1 cellular context compared by ENCODE assay signal in genomic region chr17:42141382-42141781, GRCh38.
TF ChIP-seq lines count a peak whose summit lies in the region.

No MANE protein-coding gene starts in this region.

TF ChIP-seq in HepG2, 621 proteins besides CTCF, POLR2A, EP300 and RAD21:
- TF ChIP-seq KAT7 (CRISPR knock-in tag; IDR thresholded peaks at IDR 0.05; ENCODE audit: borderline replicate concordance), result no peak
- no peak for TF ChIP-seq ZNF441 (CRISPR knock-in tag; IDR thresholded peaks at IDR 0.05; ENCODE audit: borderline replicate concordance)
- TF ChIP-seq ZNF564 (CRISPR knock-in tag; IDR thresholded peaks at IDR 0.05), result no peak
- no peak for TF ChIP-seq RBAK (CRISPR knock-in tag; IDR thresholded peaks at IDR 0.05)
- TF ChIP-seq, protein P1, sequence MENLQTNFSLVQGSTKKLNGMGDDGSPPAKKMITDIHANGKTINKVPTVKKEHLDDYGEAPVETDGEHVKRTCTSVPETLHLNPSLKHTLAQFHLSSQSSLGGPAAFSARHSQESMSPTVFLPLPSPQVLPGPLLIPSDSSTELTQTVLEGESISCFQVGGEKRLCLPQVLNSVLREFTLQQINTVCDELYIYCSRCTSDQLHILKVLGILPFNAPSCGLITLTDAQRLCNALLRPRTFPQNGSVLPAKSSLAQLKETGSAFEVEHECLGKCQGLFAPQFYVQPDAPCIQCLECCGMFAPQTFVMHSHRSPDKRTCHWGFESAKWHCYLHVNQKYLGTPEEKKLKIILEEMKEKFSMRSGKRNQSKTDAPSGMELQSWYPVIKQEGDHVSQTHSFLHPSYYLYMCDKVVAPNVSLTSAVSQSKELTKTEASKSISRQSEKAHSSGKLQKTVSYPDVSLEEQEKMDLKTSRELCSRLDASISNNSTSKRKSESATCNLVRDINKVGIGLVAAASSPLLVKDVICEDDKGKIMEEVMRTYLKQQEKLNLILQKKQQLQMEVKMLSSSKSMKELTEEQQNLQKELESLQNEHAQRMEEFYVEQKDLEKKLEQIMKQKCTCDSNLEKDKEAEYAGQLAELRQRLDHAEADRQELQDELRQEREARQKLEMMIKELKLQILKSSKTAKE (CRISPR knock-in tag; IDR thresholded peaks at IDR 0.05; ENCODE audit: borderline replicate concordance), result no peak
- no peak for TF ChIP-seq HNRNPL (IDR thresholded peaks at IDR 0.05; ENCODE audit: low read depth, low read length)
- no peak for TF ChIP-seq TMF1 (CRISPR knock-in tag; IDR thresholded peaks at IDR 0.05; ENCODE audit: low read depth)
- no peak for TF ChIP-seq ZFX (CRISPR knock-in tag; IDR thresholded peaks at IDR 0.05; ENCODE audit: low read depth)
- no peak for TF ChIP-seq HDAC6 (IDR thresholded peaks at IDR 0.05; ENCODE audit: low read depth, low read length)
- no peak for TF ChIP-seq ZNF549 (CRISPR knock-in tag; IDR thresholded peaks at IDR 0.05)
- TF ChIP-seq SOX13 (IDR thresholded peaks at IDR 0.05), result no peak
- no peak for TF ChIP-seq SOX13 (CRISPR knock-in tag; conservative IDR thresholded peaks at IDR 0.05 in 1 of 2, IDR thresholded peaks at IDR 0.05 in 1 of 2)
- TF ChIP-seq, protein P2, sequence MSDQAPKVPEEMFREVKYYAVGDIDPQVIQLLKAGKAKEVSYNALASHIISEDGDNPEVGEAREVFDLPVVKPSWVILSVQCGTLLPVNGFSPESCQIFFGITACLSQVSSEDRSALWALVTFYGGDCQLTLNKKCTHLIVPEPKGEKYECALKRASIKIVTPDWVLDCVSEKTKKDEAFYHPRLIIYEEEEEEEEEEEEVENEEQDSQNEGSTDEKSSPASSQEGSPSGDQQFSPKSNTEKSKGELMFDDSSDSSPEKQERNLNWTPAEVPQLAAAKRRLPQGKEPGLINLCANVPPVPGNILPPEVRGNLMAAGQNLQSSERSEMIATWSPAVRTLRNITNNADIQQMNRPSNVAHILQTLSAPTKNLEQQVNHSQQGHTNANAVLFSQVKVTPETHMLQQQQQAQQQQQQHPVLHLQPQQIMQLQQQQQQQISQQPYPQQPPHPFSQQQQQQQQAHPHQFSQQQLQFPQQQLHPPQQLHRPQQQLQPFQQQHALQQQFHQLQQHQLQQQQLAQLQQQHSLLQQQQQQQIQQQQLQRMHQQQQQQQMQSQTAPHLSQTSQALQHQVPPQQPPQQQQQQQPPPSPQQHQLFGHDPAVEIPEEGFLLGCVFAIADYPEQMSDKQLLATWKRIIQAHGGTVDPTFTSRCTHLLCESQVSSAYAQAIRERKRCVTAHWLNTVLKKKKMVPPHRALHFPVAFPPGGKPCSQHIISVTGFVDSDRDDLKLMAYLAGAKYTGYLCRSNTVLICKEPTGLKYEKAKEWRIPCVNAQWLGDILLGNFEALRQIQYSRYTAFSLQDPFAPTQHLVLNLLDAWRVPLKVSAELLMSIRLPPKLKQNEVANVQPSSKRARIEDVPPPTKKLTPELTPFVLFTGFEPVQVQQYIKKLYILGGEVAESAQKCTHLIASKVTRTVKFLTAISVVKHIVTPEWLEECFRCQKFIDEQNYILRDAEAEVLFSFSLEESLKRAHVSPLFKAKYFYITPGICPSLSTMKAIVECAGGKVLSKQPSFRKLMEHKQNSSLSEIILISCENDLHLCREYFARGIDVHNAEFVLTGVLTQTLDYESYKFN (CRISPR knock-in tag; conservative IDR thresholded peaks at IDR 0.05), result no peak
- no peak for TF ChIP-seq ZNF775 (CRISPR knock-in tag; IDR thresholded peaks at IDR 0.05; ENCODE audit: borderline replicate concordance)
- no peak for TF ChIP-seq ETS1 (CRISPR knock-in tag; IDR thresholded peaks at IDR 0.05)
- TF ChIP-seq, protein P3, sequence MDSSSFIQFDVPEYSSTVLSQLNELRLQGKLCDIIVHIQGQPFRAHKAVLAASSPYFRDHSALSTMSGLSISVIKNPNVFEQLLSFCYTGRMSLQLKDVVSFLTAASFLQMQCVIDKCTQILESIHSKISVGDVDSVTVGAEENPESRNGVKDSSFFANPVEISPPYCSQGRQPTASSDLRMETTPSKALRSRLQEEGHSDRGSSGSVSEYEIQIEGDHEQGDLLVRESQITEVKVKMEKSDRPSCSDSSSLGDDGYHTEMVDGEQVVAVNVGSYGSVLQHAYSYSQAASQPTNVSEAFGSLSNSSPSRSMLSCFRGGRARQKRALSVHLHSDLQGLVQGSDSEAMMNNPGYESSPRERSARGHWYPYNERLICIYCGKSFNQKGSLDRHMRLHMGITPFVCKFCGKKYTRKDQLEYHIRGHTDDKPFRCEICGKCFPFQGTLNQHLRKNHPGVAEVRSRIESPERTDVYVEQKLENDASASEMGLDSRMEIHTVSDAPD (CRISPR knock-in tag; IDR thresholded peaks at IDR 0.05), result no peak
- no peak for TF ChIP-seq NR2F2 (IDR thresholded peaks at IDR 0.05; ENCODE audit: borderline replicate concordance, low read depth)
